9 cellular contexts compared by ENCODE assay signal in the genomic region with DNA sequence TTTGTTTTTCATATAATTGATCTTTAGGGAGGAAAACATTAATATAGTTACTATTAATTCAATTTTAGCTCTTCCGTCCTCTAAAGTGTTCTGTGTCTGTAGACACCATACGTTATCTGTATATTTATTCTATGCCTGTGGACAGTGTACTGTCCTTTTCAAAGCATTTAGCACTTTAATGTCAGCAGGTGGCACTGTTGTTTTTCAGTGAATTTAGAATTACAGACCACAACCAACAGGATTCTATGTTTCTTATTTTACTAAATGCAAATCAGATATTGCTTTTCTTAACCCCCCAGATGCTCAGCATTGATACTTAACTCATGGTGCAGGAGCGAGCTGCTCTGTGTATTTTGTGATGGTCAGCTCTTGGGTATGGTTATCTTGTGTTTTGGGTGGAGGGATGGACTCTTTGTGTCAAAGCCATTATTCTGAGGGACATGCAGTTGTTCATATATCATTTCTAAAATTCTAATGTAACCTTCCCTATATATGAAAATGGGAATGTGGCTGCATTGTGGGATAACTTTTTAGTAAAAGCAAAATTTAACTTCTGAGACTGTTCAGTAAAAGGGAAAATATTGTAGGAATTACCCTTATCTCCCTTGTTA.
DNase-seq lines count a peak whose midpoint lies in the region; ATAC-seq and TF ChIP-seq lines count a peak whose summit lies in the region.
"Had no signal": no experiment of that assay in that cellular context is flagged by ENCODE, and none has a peak within 500 bp of the region (broad histone marks: within the 10 kb centered on the region; RNA-seq: fewer than 3 reads in every experiment).

No MANE protein-coding gene starts in this region.

- CTCF ChIA-PET in HCT116 (lab: Charles Lee): interaction anchor here (0.9 to 1.2 kb wide), 3 partner anchors 12 to 285 kb away, joined by 3 to 4 read pairs (median 4); no protein-coding TSS in a partner anchor

- H3K4me1 ChIP-seq in DND-41 (ENCODE audit: insufficient read depth, low read length) (no peaks in the 10 kb centered on the region), HCT116 (ENCODE audit: control insufficient read depth in 1 of 2, insufficient read depth in 2 of 2, low read length in 2 of 2) (no peaks in the 10 kb centered on the region), endodermal cell (ENCODE audit: control insufficient read depth, insufficient read depth, low read length) (no peaks in the 10 kb centered on the region), neural progenitor cell (no peaks in the 10 kb centered on the region)
- H3K4me1 ChIP-seq: SJCRH30 had no signal

- ATAC-seq in DND-41 (ENCODE audit: insufficient read depth, low read depth) (peak; percentile 83), HCT116 (peak; percentile 84), HG03460 (IDR thresholded peaks at IDR 0.05; ENCODE audit: unreplicated experiment) (no peak)

- H3K9me3 Mint-ChIP-seq in endodermal cell: no peaks in the 10 kb centered on the region
- H3K9me3 Mint-ChIP-seq in neural progenitor cell: no peaks in the 10 kb centered on the region

- TF ChIP-seq CTCF in DND-41 (IDR thresholded peaks at IDR 0.05; ENCODE audit: borderline replicate concordance, extremely low read depth, low read length, poor library complexity, severe bottlenecking): peak; percentile 73
- TF ChIP-seq CTCF in HCT116 (IDR thresholded peaks at IDR 0.05 in 2 of 3, conservative IDR thresholded peaks at IDR 0.05 in 1 of 3; ENCODE audit: borderline replicate concordance in 1 of 3, insufficient read depth in 1 of 3, low read depth in 2 of 3, low read length in 2 of 3): peak; percentile 26 to 67 (median 51); a peak in 4 of 6 replicates
- TF ChIP-seq CTCF in endodermal cell (conservative IDR thresholded peaks at IDR 0.05): peak; percentile 71
- peak; percentile 67 for TF ChIP-seq CTCF in neural progenitor cell (IDR thresholded peaks at IDR 0.05)

- no peak for TF ChIP-seq POLR2A in HCT116 (IDR thresholded peaks at IDR 0.05; ENCODE audit: borderline replicate concordance, extremely low read depth, insufficient read depth, insufficient read length)

- H3K9me3 ChIP-seq in DND-41 (ENCODE audit: insufficient read depth, low read length, severe bottlenecking): no peaks in the 10 kb centered on the region
- no peaks in the 10 kb centered on the region for H3K9me3 ChIP-seq in HCT116 (ENCODE audit: control insufficient read depth in 1 of 2, insufficient read depth in 1 of 2, low read depth in 1 of 2, low read length in 2 of 2)
- no peaks in the 10 kb centered on the region for H3K9me3 ChIP-seq in endodermal cell (ENCODE audit: control insufficient read depth, low read length)
- no peaks in the 10 kb centered on the region for H3K9me3 ChIP-seq in neural progenitor cell (ENCODE audit: low read depth)
- H3K9me3 ChIP-seq: SJCRH30 had no signal

- H3K36me3 Mint-ChIP-seq in endodermal cell (ENCODE audit: low read depth) (peaks cover 41% of the 10 kb centered on the region), neural progenitor cell (peaks cover 11% of the 10 kb centered on the region)

- RAD21 ChIA-PET in HCT116 (lab: Charles Lee; ENCODE audit: low non-redundant PET in 1 of 2, low total read pairs in 2 of 2, uncharacterized antibody in 2 of 2, unreplicated experiment in 2 of 2): no interaction called here

- H3K27ac Mint-ChIP-seq in endodermal cell: no peak overlapping the region
- no peak overlapping the region for H3K27ac Mint-ChIP-seq in neural progenitor cell

- H4K20me1 ChIP-seq in DND-41 (ENCODE audit: insufficient read depth, low read length) (no peaks in the 10 kb centered on the region), HCT116 (ENCODE audit: insufficient read depth) (peaks cover 8% of the 10 kb centered on the region; the same call in 1 of the 2 replicates), neural progenitor cell (ENCODE audit: low read depth) (peaks cover 5% of the 10 kb centered on the region)

- H3K4me3 ChIP-seq in DND-41 (ENCODE audit: low read depth in 1 of 2, low read length in 2 of 2) (no peak overlapping the region), HCT116 (replicated peaks in 1 of 2; ENCODE audit: low read depth in 1 of 2, low read length in 2 of 2) (no peak overlapping the region), endodermal cell (ENCODE audit: low read length) (no peak overlapping the region), neural progenitor cell (no peak overlapping the region)
- H3K4me3 ChIP-seq: SJCRH30 had no signal

- BruUV-seq in HCT116 (replicated peaks; lab: Mats Ljungman, UMichigan): no TSS peak

- 87 to 92% methylated on average over 2 to 3 of the region's 3 CpGs for WGBS in endodermal cell (ENCODE audit: insufficient coverage in 1 of 2, insufficient read length in 1 of 2), 2 experiments

- intact Hi-C loops in HCT116 (cut with micrococcal nuclease): loop anchor here (5.0 kb wide), 1 partner anchor 175 kb away; no protein-coding TSS in a partner anchor

- H3K27ac ChIP-seq in DND-41 (ENCODE audit: low read length) (no peak overlapping the region), HCT116 (ENCODE audit: low read depth, low read length) (no peak overlapping the region), endodermal cell (ENCODE audit: low read depth, low read length) (no peak overlapping the region), neural progenitor cell (no peak overlapping the region)
- H3K27ac ChIP-seq: SJCRH30 had no signal

- H3K9ac ChIP-seq in DND-41 (ENCODE audit: low read depth, low read length) (no peak overlapping the region), HCT116 (ENCODE audit: low read length) (no peak overlapping the region), endodermal cell (ENCODE audit: extremely low read depth, low read length, poor library complexity, severe bottlenecking) (no peak overlapping the region), neural progenitor cell (no peak overlapping the region)

- no peak for DNase-seq in DND-41
- DNase-seq in HCT116 (ENCODE audit: low read depth, low spot score): no peak
- peak; percentile 50 for DNase-seq in NCI-H69 (lab: John Stamatoyannopoulos, UW)
- no peak for DNase-seq in endodermal cell
- DNase-seq in neural progenitor cell (ENCODE audit: low spot score): peak; percentile 41
- DNase-seq in activated naive CD4-positive, alpha-beta T cell treated with anti-CD3 and anti-CD28 coated beads, Interleukin-2, amount 50 U/mL, for 16 hours: no peak
- no peak for DNase-seq in C1 segment of cervical spinal cord (lab: John Stamatoyannopoulos, UW)

- H3F3A ChIP-seq in neural progenitor cell (ENCODE audit: low read depth): peaks cover 18% of the 10 kb centered on the region

- H2AFZ ChIP-seq in DND-41 (ENCODE audit: low read depth, low read length) (no peak overlapping the region), HCT116 (ENCODE audit: low read depth, low read length, poor library complexity, severe bottlenecking) (no peak overlapping the region), neural progenitor cell (replicated peaks) (no peak overlapping the region)

- H3K4me2 ChIP-seq in DND-41 (ENCODE audit: insufficient read depth, low read length) (no peak overlapping the region), HCT116 (ENCODE audit: low read length) (no peak overlapping the region), neural progenitor cell (no peak overlapping the region)

- H3K4me1 Mint-ChIP-seq in endodermal cell: no peaks in the 10 kb centered on the region
- H3K4me1 Mint-ChIP-seq in neural progenitor cell: peaks cover 3% of the 10 kb centered on the region

- no peaks in the 10 kb centered on the region for H3K79me2 ChIP-seq in DND-41 (ENCODE audit: insufficient read depth, low read length)
- H3K79me2 ChIP-seq in HCT116 (ENCODE audit: insufficient read depth, low read length): no peaks in the 10 kb centered on the region
- H3K79me2 ChIP-seq in neural progenitor cell (ENCODE audit: low read depth): no peaks in the 10 kb centered on the region

- H3K27me3 Mint-ChIP-seq in endodermal cell (ENCODE audit: insufficient read depth) (no peaks in the 10 kb centered on the region), neural progenitor cell (ENCODE audit: insufficient read depth, low read depth) (no peaks in the 10 kb centered on the region)

- H3K4me3 Mint-ChIP-seq in endodermal cell: no peak overlapping the region
- no peak overlapping the region for H3K4me3 Mint-ChIP-seq in neural progenitor cell

- H3K9me2 ChIP-seq in HCT116 (ENCODE audit: insufficient read depth): no peaks in the 10 kb centered on the region

- TF ChIP-seq RAD21 in HCT116 (IDR thresholded peaks at IDR 0.05; ENCODE audit: low read depth): peak; percentile 43; the same call in 1 of the 2 replicates

- POLR2A ChIA-PET in HCT116 (lab: Charles Lee): no interaction called here

- H3K27me3 ChIP-seq in DND-41 (ENCODE audit: insufficient read depth, low read length, poor library complexity) (no peaks in the 10 kb centered on the region), HCT116 (ENCODE audit: insufficient read depth, low read length) (no peaks in the 10 kb centered on the region), endodermal cell (ENCODE audit: control insufficient read depth, insufficient read depth, low read length, poor library complexity, severe bottlenecking) (no peaks in the 10 kb centered on the region), neural progenitor cell (no peaks in the 10 kb centered on the region)
- H3K27me3 ChIP-seq: SJCRH30 had no signal

- H3K36me3 ChIP-seq in DND-41 (ENCODE audit: insufficient read depth, low read length): peaks cover 47% of the 10 kb centered on the region
- peaks cover 14 to 20% of the 10 kb centered on the region in 2 experiments for H3K36me3 ChIP-seq in HCT116 (ENCODE audit: control insufficient read depth in 1 of 2, insufficient read depth in 2 of 2, low read length in 2 of 2)
- peaks cover 92% of the 10 kb centered on the region for H3K36me3 ChIP-seq in endodermal cell (ENCODE audit: control insufficient read depth, insufficient read depth, low read length)
- H3K36me3 ChIP-seq in neural progenitor cell: peaks cover 27% of the 10 kb centered on the region

TF ChIP-seq in HCT116, 20 proteins besides CTCF, POLR2A, EP300 and RAD21 (continues in another document):
- TF ChIP-seq ZNF274 (IDR thresholded peaks at IDR 0.05; ENCODE audit: low read depth, low read length) (no peak), SP1 (IDR thresholded peaks at IDR 0.05; ENCODE audit: low read depth) (no peak), SIN3A (IDR thresholded peaks at IDR 0.05; ENCODE audit: low read depth) (no peak), SRF (IDR thresholded peaks at IDR 0.05; ENCODE audit: low read depth) (no peak), EZH2 (IDR thresholded peaks at IDR 0.05) (no peak), POLR2AphosphoS5 (IDR thresholded peaks at IDR 0.05; ENCODE audit: low read depth, low read length) (no peak), FOSL1 (IDR thresholded peaks at IDR 0.05; ENCODE audit: low read depth) (no peak), JUND (IDR thresholded peaks at IDR 0.05) (no peak), YY1 (IDR thresholded peaks at IDR 0.05; ENCODE audit: extremely low read depth, insufficient replicate concordance, low read depth, low read length) (no peak)
- TF ChIP-seq, protein P1, sequence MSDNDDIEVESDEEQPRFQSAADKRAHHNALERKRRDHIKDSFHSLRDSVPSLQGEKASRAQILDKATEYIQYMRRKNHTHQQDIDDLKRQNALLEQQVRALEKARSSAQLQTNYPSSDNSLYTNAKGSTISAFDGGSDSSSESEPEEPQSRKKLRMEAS (IDR thresholded peaks at IDR 0.05): no peak

Comparison
In these comparisons a context has a peak if more than half of its experiments do, and no peak if none do; other contexts are left out.
1. DNase-seq: peak in NCI-H69 (single experiment) and neural progenitor cell (single experiment); none in DND-41 (single experiment), HCT116 (single experiment), endodermal cell (single experiment), activated naive CD4-positive, alpha-beta T cell treated with anti-CD3 and anti-CD28 coated beads, Interleukin-2, amount 50 U/mL, for 16 hours (single experiment) and C1 segment of cervical spinal cord (0 of 14).
2. Peak in every context shown above with its lines, with median percentiles within 50 percentile points of each other: CTCF ChIP-seq.